11 cellular contexts compared by ENCODE assay signal in the genomic region with DNA sequence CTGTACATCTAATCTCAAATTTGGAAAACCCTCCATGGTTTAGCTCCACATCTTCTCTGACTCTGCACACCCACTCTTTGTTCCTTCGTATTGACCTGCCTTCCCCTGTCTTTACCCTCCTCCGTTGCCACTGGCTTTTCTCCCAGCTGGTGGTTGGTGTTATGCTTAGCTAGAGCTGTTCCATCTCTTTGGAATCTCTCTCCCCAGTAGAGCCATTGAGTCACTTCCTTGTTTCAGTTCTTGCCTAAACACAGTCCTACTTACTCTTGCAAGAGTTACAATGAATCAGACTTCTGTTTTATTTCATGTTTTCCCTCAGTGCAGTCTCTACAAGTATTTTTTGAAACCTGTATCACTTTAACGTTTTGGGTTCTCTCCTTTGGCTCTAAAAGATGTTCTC.
DNase-seq lines count a peak whose midpoint lies in the region; ATAC-seq lines count a peak whose summit lies in the region.
"Had no signal": no experiment of that assay in that cellular context is flagged by ENCODE, and none has a peak within 500 bp of the region (broad histone marks: within the 10 kb centered on the region; RNA-seq: fewer than 3 reads in every experiment).

No MANE protein-coding gene starts in this region.

- H3K4me3 Mint-ChIP-seq in activated T-helper 17 cell treated with anti-CD3 and anti-CD28 coated beads, Interleukin-2, amount 50 U/mL, for 72 hours, result no peak overlapping the region
- H3K4me3 Mint-ChIP-seq: activated naive CD8-positive, alpha-beta T cell treated with anti-CD3 and anti-CD28 coated beads, Interleukin-2, amount 10 ng/mL, durations not matched to agents 7 days and 5 days had no signal

- H3K9me3 Mint-ChIP-seq in activated T-helper 17 cell treated with anti-CD3 and anti-CD28 coated beads, Interleukin-2, amount 50 U/mL, for 72 hours, result no peaks in the 10 kb centered on the region
- H3K9me3 Mint-ChIP-seq: activated naive CD8-positive, alpha-beta T cell treated with anti-CD3 and anti-CD28 coated beads, Interleukin-2, amount 10 ng/mL, durations not matched to agents 7 days and 5 days had no signal

- H3K4me3 ChIP-seq in skeletal muscle satellite cell (ENCODE audit: low read length), result no peak overlapping the region
- H3K4me3 ChIP-seq: SK-N-MC had no signal

- H3K9me3 ChIP-seq in skeletal muscle satellite cell (replicated peaks; ENCODE audit: low read length), result no peaks in the 10 kb centered on the region

- H3K9ac ChIP-seq in skeletal muscle satellite cell (ENCODE audit: low read depth, low read length), result peak overlapping the region; percentile 76

- H3K27ac Mint-ChIP-seq in activated T-helper 17 cell treated with anti-CD3 and anti-CD28 coated beads, Interleukin-2, amount 50 U/mL, for 72 hours, result no peak overlapping the region
- H3K27ac Mint-ChIP-seq: activated naive CD8-positive, alpha-beta T cell treated with anti-CD3 and anti-CD28 coated beads, Interleukin-2, amount 10 ng/mL, durations not matched to agents 7 days and 5 days had no signal

- peak; percentile 99 for DNase-seq in HCEC 1CT
- no peak for DNase-seq in left ventricle myocardium superior
- DNase-seq in NCI-H2081 treated with DMSO at 0.1 percent for 48 hours (lab: John Stamatoyannopoulos, UW), result no peak
- no peak for DNase-seq in HuH-7 (ENCODE audit: low spot score)
- no peak for DNase-seq in NCI-H510A treated with DMSO at 0.1 percent for 48 hours (lab: John Stamatoyannopoulos, UW)
- DNase-seq: activated naive CD8-positive, alpha-beta T cell treated with anti-CD3 and anti-CD28 coated beads, Interleukin-2, amount 10 ng/mL, durations not matched to agents 7 days and 5 days; midbrain had no signal

- H3K36me3 Mint-ChIP-seq in activated T-helper 17 cell treated with anti-CD3 and anti-CD28 coated beads, Interleukin-2, amount 50 U/mL, for 72 hours (ENCODE audit: low read depth), result no peaks in the 10 kb centered on the region
- H3K36me3 Mint-ChIP-seq: activated naive CD8-positive, alpha-beta T cell treated with anti-CD3 and anti-CD28 coated beads, Interleukin-2, amount 10 ng/mL, durations not matched to agents 7 days and 5 days had no signal

- H3K4me2 ChIP-seq in skeletal muscle satellite cell (ENCODE audit: low read length), result peak overlapping the region; percentile 42

- H3K27me3 Mint-ChIP-seq in activated T-helper 17 cell treated with anti-CD3 and anti-CD28 coated beads, Interleukin-2, amount 50 U/mL, for 72 hours, result peaks cover 3% of the 10 kb centered on the region
- H3K27me3 Mint-ChIP-seq: activated naive CD8-positive, alpha-beta T cell treated with anti-CD3 and anti-CD28 coated beads, Interleukin-2, amount 10 ng/mL, durations not matched to agents 7 days and 5 days had no signal

- H3K4me1 Mint-ChIP-seq in activated T-helper 17 cell treated with anti-CD3 and anti-CD28 coated beads, Interleukin-2, amount 50 U/mL, for 72 hours, result no peaks in the 10 kb centered on the region
- H3K4me1 Mint-ChIP-seq: activated naive CD8-positive, alpha-beta T cell treated with anti-CD3 and anti-CD28 coated beads, Interleukin-2, amount 10 ng/mL, durations not matched to agents 7 days and 5 days had no signal

- H3K27me3 ChIP-seq in skeletal muscle satellite cell (ENCODE audit: control insufficient read depth, insufficient read depth, low read length), result no peaks in the 10 kb centered on the region

- peak; percentile 50 for ATAC-seq in activated T-helper 17 cell treated with anti-CD3 and anti-CD28 coated beads, Interleukin-2, amount 50 U/mL, for 72 hours (replicated peaks)
- ATAC-seq in left ventricle myocardium superior, result peak; percentile 61
- ATAC-seq in HG03432 (IDR thresholded peaks at IDR 0.05; ENCODE audit: unreplicated experiment), result no peak

- intact Hi-C loops in left ventricle myocardium superior (cut with micrococcal nuclease), result no loop called here

- H3K36me3 ChIP-seq in skeletal muscle satellite cell (ENCODE audit: insufficient read depth, low read length), result peaks cover 15% of the 10 kb centered on the region

- peaks cover 77% of the 10 kb centered on the region for H3K4me1 ChIP-seq in skeletal muscle satellite cell (ENCODE audit: control insufficient read depth, insufficient read depth, low read length)
